In the genomic region with DNA sequence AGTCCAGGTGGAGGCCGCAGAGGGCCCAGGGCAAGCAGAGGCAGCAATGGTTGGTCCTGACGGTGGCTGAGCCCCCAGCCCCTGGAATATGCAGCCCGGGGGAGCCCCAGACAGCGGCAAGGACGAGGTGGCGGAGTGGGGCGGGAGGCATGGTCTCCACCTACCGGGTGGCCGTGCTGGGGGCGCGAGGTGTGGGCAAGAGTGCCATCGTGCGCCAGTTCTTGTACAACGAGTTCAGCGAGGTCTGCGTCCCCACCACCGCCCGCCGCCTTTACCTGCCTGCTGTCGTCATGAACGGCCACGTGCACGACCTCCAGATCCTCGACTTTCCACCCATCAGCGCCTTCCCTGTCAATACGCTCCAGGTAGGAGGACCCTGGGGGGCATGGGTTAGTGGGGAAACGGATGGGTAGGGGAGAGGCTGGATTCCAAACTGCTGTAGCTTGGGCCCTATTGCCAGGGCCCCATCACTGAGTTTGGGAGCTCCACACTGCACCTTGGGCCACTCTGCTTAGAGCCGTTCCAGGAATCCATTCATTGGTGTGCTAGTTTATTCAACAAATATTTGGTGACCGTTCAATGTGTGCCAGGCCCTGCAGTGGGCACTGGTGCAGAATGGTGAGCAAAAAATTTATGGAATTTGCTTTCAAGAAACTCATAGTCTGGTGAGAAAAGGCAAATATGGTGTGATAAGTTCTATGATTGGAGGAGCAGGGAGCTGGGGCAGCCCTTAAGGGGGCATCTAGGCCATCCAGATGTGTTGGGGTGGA, we compare ENCODE assay signal across 41 cellular contexts. TPM values are rescaled to one million over a fixed set of nuclear protein-coding genes. Genes with fewer than 3 reads are reported as not detected.
"Had no signal": no experiment of that assay in that cellular context is flagged by ENCODE, and none has a peak within 500 bp of the region (broad histone marks: within the 10 kb centered on the region; RNA-seq: fewer than 3 reads in every experiment).

No MANE protein-coding gene starts in this region.

- H3K9me3 ChIP-seq: colonic mucosa, esophagus muscularis mucosa, gastroesophageal sphincter, heart right ventricle, neutrophil, prostate gland, right atrium auricular region, stomach, testis, tibial nerve, upper lobe of left lung had no signal

- H3K36me3 ChIP-seq: colonic mucosa, esophagus muscularis mucosa, gastroesophageal sphincter, heart right ventricle, neutrophil, prostate gland, right atrium auricular region, stomach, tibial nerve, upper lobe of left lung had no signal

- DNase-seq: colonic mucosa; effector CD8-positive, alpha-beta T cell; endodermal cell; foreskin keratinocyte; glutamatergic neuron; heart right ventricle; hippocampal formation; mesenchymal stem cell; midbrain; nephron progenitor cell; stimulated activated CD4-positive, alpha-beta T cell treated with anti-CD3 and anti-CD28 coated beads, Interleukin-12 subunit alpha, Interleukin-12 subunit beta, amount 100 ng/mL, for 4 hours; stimulated activated CD4-positive, alpha-beta T cell treated with anti-CD3 and anti-CD28 coated beads, Interleukin-1b, Interleukin-23, amount 100 ng/mL, for 48 hours; stimulated activated CD4-positive, alpha-beta T cell treated with anti-CD3 and anti-CD28 coated beads, Interleukin-4, amount 100 ng/mL, for 1 hour; stimulated activated naive CD4-positive, alpha-beta T cell treated with Interleukin-2 at 50 U/mL for 16 hours; testis had no signal

- FAIRE-seq: endothelial cell of umbilical vein, islet of Langerhans, urothelium cell line had no signal

- H3K27ac ChIP-seq: colonic mucosa, esophagus muscularis mucosa, foreskin keratinocyte, gastroesophageal sphincter, heart right ventricle, neutrophil, parathyroid adenoma, prostate gland, right atrium auricular region, stomach, testis, tibial nerve, upper lobe of left lung had no signal

- H3K4me3 Mint-ChIP-seq: central memory CD8-positive, alpha-beta T cell; dendritic cell treated with granulocyte-macrophage colony-stimulating factor and Interleukin-4, amounts not matched to agents 40 ng/mL and 50 ng/mL, for 4 days; endodermal cell; naive thymus-derived CD8-positive, alpha-beta T cell; nephron progenitor cell; stimulated activated effector memory CD8-positive, alpha-beta T cell treated with anti-CD3 and anti-CD28 coated beads, Interleukin-12 subunit alpha, Interleukin-12 subunit beta, amount 100 ng/mL, for 72 hours had no signal

- H2AFZ ChIP-seq: parathyroid adenoma had no signal

- H3K79me2 ChIP-seq: parathyroid adenoma had no signal

- H3K9me3 Mint-ChIP-seq: central memory CD8-positive, alpha-beta T cell; dendritic cell treated with granulocyte-macrophage colony-stimulating factor and Interleukin-4, amounts not matched to agents 40 ng/mL and 50 ng/mL, for 4 days; endodermal cell; naive thymus-derived CD8-positive, alpha-beta T cell; stimulated activated effector memory CD8-positive, alpha-beta T cell treated with anti-CD3 and anti-CD28 coated beads, Interleukin-12 subunit alpha, Interleukin-12 subunit beta, amount 100 ng/mL, for 72 hours had no signal

- H3K27ac Mint-ChIP-seq: dendritic cell treated with granulocyte-macrophage colony-stimulating factor and Interleukin-4, amounts not matched to agents 40 ng/mL and 50 ng/mL, for 4 days; endodermal cell; nephron progenitor cell; stimulated activated effector memory CD8-positive, alpha-beta T cell treated with anti-CD3 and anti-CD28 coated beads, Interleukin-12 subunit alpha, Interleukin-12 subunit beta, amount 100 ng/mL, for 72 hours had no signal

- H3K4me3 ChIP-seq: colonic mucosa, esophagus muscularis mucosa, gastroesophageal sphincter, heart right ventricle, lung, prostate gland, right atrium auricular region, smooth muscle cell, stomach, testis, tibial nerve, upper lobe of left lung had no signal

- H3K36me3 Mint-ChIP-seq: naive thymus-derived CD8-positive, alpha-beta T cell had no signal

- H3K4me2 ChIP-seq: smooth muscle cell had no signal

- H3K27me3 ChIP-seq: right atrium auricular region, testis, upper lobe of left lung had no signal

- ATAC-seq: foreskin keratinocyte; gastroesophageal sphincter; heart right ventricle; naive thymus-derived CD8-positive, alpha-beta T cell; sciatic nerve; stimulated activated effector memory CD8-positive, alpha-beta T cell treated with anti-CD3 and anti-CD28 coated beads, Interleukin-12 subunit alpha, Interleukin-12 subunit beta, amount 100 ng/mL, for 72 hours had no signal

- H3K9ac ChIP-seq: parathyroid adenoma had no signal

- H3K4me1 ChIP-seq: colonic mucosa, foreskin keratinocyte had no signal

RNA-seq across cellular contexts. Expression of gene GAS2L2, which starts 17.8 kb away (rescaled TPM):
- total RNA-seq: chondrocyte, endothelial cell of umbilical vein, epithelial cell of proximal tubule, fibroblast of lung, foreskin keratinocyte, liver, prostate gland, right atrium auricular region, smooth muscle cell had no signal
- polyA plus RNA-seq: endothelial cell of umbilical vein; fibroblast of lung; foreskin keratinocyte; liver; naive thymus-derived CD8-positive, alpha-beta T cell; smooth muscle cell had no signal

RNA-seq across cellular contexts. Expression of gene C17orf50, which starts 25.5 kb away (rescaled TPM):
- total RNA-seq: chondrocyte, colonic mucosa, endodermal cell, endothelial cell of umbilical vein, esophagus muscularis mucosa, fibroblast of lung, foreskin keratinocyte, gastroesophageal sphincter, heart right ventricle, liver, myocyte, omental fat pad, right atrium auricular region, sciatic nerve, smooth muscle cell, stomach, subcutaneous adipose tissue, tibial nerve had no signal
- polyA plus RNA-seq: fibroblast of lung, foreskin keratinocyte, heart right ventricle, liver, stomach had no signal
